Comparison of ENCODE assay signal across 25 cellular contexts in genomic region chr2:86102157-86102556, GRCh38.
"Had no signal": no experiment of that assay in that cellular context is flagged by ENCODE, and none has a peak within 500 bp of the region (broad histone marks: within the 10 kb centered on the region; RNA-seq: fewer than 3 reads in every experiment).

No MANE protein-coding gene starts in this region.

- H3K9me3 ChIP-seq: esophagus muscularis mucosa, gastrocnemius medialis, heart right ventricle, mucosa of descending colon, ovary, right atrium auricular region, suprapubic skin, thyroid gland, uterus had no signal

- H3K27me3 Mint-ChIP-seq: naive thymus-derived CD8-positive, alpha-beta T cell; type B pancreatic cell had no signal

- H3K4me3 ChIP-seq: dorsolateral prefrontal cortex, esophagus muscularis mucosa, gastrocnemius medialis, heart right ventricle, mucosa of descending colon, neural progenitor cell, ovary, right atrium auricular region, suprapubic skin, thyroid gland, uterus had no signal

- FAIRE-seq: endometrium, islet of Langerhans, small intestine had no signal

- DNase-seq: cortex of kidney; dorsolateral prefrontal cortex; effector CD8-positive, alpha-beta T cell; gastrocnemius medialis; heart right ventricle; hypothalamus; kidney glomerular epithelial cell; mucosa of descending colon; naive thymus-derived CD8-positive, alpha-beta T cell; nucleus accumbens; ovary; small intestine; stimulated activated CD4-positive, alpha-beta T cell treated with anti-CD3 and anti-CD28 coated beads, Interleukin-2, amount 100 ng/mL, for 48 hours; stimulated activated naive CD8-positive, alpha-beta T cell treated with anti-CD3 and anti-CD28 coated beads, Interleukin-15, Interleukin-2, amounts not matched to agents 100 U/mL and 50 U/mL, for 24 hours; thyroid gland; uterus had no signal

- ATAC-seq: gastrocnemius medialis; heart right ventricle; left lobe of liver; mucosa of descending colon; naive thymus-derived CD8-positive, alpha-beta T cell; stimulated activated naive CD8-positive, alpha-beta T cell treated with anti-CD3 and anti-CD28 coated beads, Interleukin-15, Interleukin-2, amounts not matched to agents 100 U/mL and 50 U/mL, for 24 hours had no signal

- H3K36me3 ChIP-seq: ovary, uterus had no signal

- H3K9me3 Mint-ChIP-seq: naive thymus-derived CD8-positive, alpha-beta T cell; neural progenitor cell; type B pancreatic cell had no signal

- H3K27ac ChIP-seq: dorsolateral prefrontal cortex, epithelial cell of prostate, esophagus muscularis mucosa, gastrocnemius medialis, heart right ventricle, neural progenitor cell, ovary, right atrium auricular region, suprapubic skin, thyroid gland, uterus had no signal

- H3K27ac Mint-ChIP-seq: neural progenitor cell had no signal

- H3K4me1 ChIP-seq: uterus had no signal

- H3K27me3 ChIP-seq: dorsolateral prefrontal cortex, esophagus muscularis mucosa, gastrocnemius medialis, heart right ventricle, neural progenitor cell, ovary, right atrium auricular region, suprapubic skin, thyroid gland, uterus had no signal
